In genomic region chr2:40210344-40210967, GRCh38 we compare ENCODE assay signal across 15 cellular contexts.
DNase-seq lines count a peak whose midpoint lies in the region; ATAC-seq and TF ChIP-seq lines count a peak whose summit lies in the region.
"Had no signal": no experiment of that assay in that cellular context is flagged by ENCODE, and none has a peak within 500 bp of the region (broad histone marks: within the 10 kb centered on the region; RNA-seq: fewer than 3 reads in every experiment).

No MANE protein-coding gene starts in this region.

- H2AFZ ChIP-seq in H9 (ENCODE audit: low read length): no peak overlapping the region

- H3K23me2 ChIP-seq in H9 (ENCODE audit: insufficient read length, low read depth, low read length, poor library complexity, severe bottlenecking): no peaks in the 10 kb centered on the region

- no peaks in the 10 kb centered on the region for H3K9me3 ChIP-seq in H9 (ENCODE audit: control insufficient read depth, low read depth, low read length)

- no peak for DNase-seq in activated CD4-positive, alpha-beta T cell treated with anti-CD3 and anti-CD28 coated beads, Interleukin-2, amount 10 ng/mL, durations not matched to agents 24 days and 14 days
- DNase-seq in activated CD4-positive, alpha-beta T cell treated with anti-CD3 and anti-CD28 coated beads for 48 hours: no peak
- DNase-seq in H9 (no peak), T1000 (lab: John Stamatoyannopoulos, UW) (no peak), T-helper 9 cell (no peak)
- DNase-seq in activated naive CD8-positive, alpha-beta T cell treated with anti-CD3 and anti-CD28 coated beads for 36 hours: no peak
- DNase-seq in stimulated activated naive CD8-positive, alpha-beta T cell treated with anti-CD3 and anti-CD28 coated beads, Interleukin-15, Interleukin-2, amounts not matched to agents 100 U/mL and 50 U/mL, for 24 hours: no peak
- DNase-seq: DMS53, KBM-7, NCI-H1048, NCI-H1694, NCI-H446 had no signal

- no peak overlapping the region for H3T11ph ChIP-seq in H9 (ENCODE audit: low read length)

- no peak overlapping the region for H3K4me2 ChIP-seq in H9 (ENCODE audit: insufficient read depth, insufficient read length, low read length)

- intact Hi-C loops in activated CD4-positive, alpha-beta T cell treated with anti-CD3 and anti-CD28 coated beads, Interleukin-2, amount 10 ng/mL, durations not matched to agents 24 days and 14 days (cut with micrococcal nuclease): loop anchor here (2.0 kb wide), 4 partner anchors 178 to 298 kb away; no protein-coding TSS in a partner anchor

- H3K27me3 Mint-ChIP-seq in activated CD4-positive, alpha-beta T cell treated with anti-CD3 and anti-CD28 coated beads, Interleukin-2, amount 10 ng/mL, durations not matched to agents 24 days and 14 days: no peaks in the 10 kb centered on the region
- H3K27me3 Mint-ChIP-seq in H9 (ENCODE audit: low read depth): no peaks in the 10 kb centered on the region
- no peaks in the 10 kb centered on the region for H3K27me3 Mint-ChIP-seq in activated naive CD8-positive, alpha-beta T cell treated with anti-CD3 and anti-CD28 coated beads for 36 hours

- H2BK15ac ChIP-seq in H9 (ENCODE audit: low read depth, low read length): no peak overlapping the region

- H3K4me1 Mint-ChIP-seq in activated CD4-positive, alpha-beta T cell treated with anti-CD3 and anti-CD28 coated beads, Interleukin-2, amount 10 ng/mL, durations not matched to agents 24 days and 14 days: peaks cover 20% of the 10 kb centered on the region
- H3K4me1 Mint-ChIP-seq in H9: peaks cover 32 to 36% of the 10 kb centered on the region in 2 experiments
- peaks cover 18% of the 10 kb centered on the region for H3K4me1 Mint-ChIP-seq in activated naive CD8-positive, alpha-beta T cell treated with anti-CD3 and anti-CD28 coated beads for 36 hours

- H4K5ac ChIP-seq in H9 (ENCODE audit: insufficient read length, low read depth, low read length): no peak overlapping the region

- no peak overlapping the region for H2BK5ac ChIP-seq in H9 (ENCODE audit: insufficient read length, low read length)

- H3K9me3 Mint-ChIP-seq in activated CD4-positive, alpha-beta T cell treated with anti-CD3 and anti-CD28 coated beads, Interleukin-2, amount 10 ng/mL, durations not matched to agents 24 days and 14 days: peaks cover 16% of the 10 kb centered on the region
- H3K9me3 Mint-ChIP-seq in H9: peaks cover 0 to 1% of the 10 kb centered on the region in 2 experiments; a peak in 1 of 5 replicates
- no peaks in the 10 kb centered on the region for H3K9me3 Mint-ChIP-seq in activated naive CD8-positive, alpha-beta T cell treated with anti-CD3 and anti-CD28 coated beads for 36 hours

- ATAC-seq in stimulated activated naive CD8-positive, alpha-beta T cell treated with anti-CD3 and anti-CD28 coated beads, Interleukin-15, Interleukin-2, amounts not matched to agents 100 U/mL and 50 U/mL, for 24 hours: peak; percentile 45
- no peak for ATAC-seq in GM21367 (IDR thresholded peaks at IDR 0.05; ENCODE audit: unreplicated experiment)
- ATAC-seq: HCT116 had no signal

- no peak overlapping the region for H2BK120ac ChIP-seq in H9 (ENCODE audit: low read depth, low read length, poor library complexity, severe bottlenecking)

- H4K8ac ChIP-seq in H9 (replicated peaks; ENCODE audit: insufficient read length, low read depth, low read length): no peak overlapping the region

- TF ChIP-seq CTCF in H9 (conservative IDR thresholded peaks at IDR 0.05): no peak

- H3K79me1 ChIP-seq in H9 (ENCODE audit: insufficient read depth, low read depth, low read length, poor library complexity, severe bottlenecking): no peaks in the 10 kb centered on the region

- H3K27ac Mint-ChIP-seq in activated CD4-positive, alpha-beta T cell treated with anti-CD3 and anti-CD28 coated beads, Interleukin-2, amount 10 ng/mL, durations not matched to agents 24 days and 14 days: peak overlapping the region; percentile 48
- H3K27ac Mint-ChIP-seq in H9: peak overlapping the region; percentile 24 to 89 (median 43); a peak in 5 of 7 replicates
- peak overlapping the region; percentile 32 for H3K27ac Mint-ChIP-seq in activated naive CD8-positive, alpha-beta T cell treated with anti-CD3 and anti-CD28 coated beads for 36 hours

- H3K14ac ChIP-seq in H9 (ENCODE audit: insufficient read depth, low read length): no peak overlapping the region

- no peaks in the 10 kb centered on the region for H3K27me3 ChIP-seq in H9 (ENCODE audit: insufficient read depth, low read length)

- no peak overlapping the region for H3K4me3 Mint-ChIP-seq in activated CD4-positive, alpha-beta T cell treated with anti-CD3 and anti-CD28 coated beads, Interleukin-2, amount 10 ng/mL, durations not matched to agents 24 days and 14 days
- no peak overlapping the region for H3K4me3 Mint-ChIP-seq in H9
- no peak overlapping the region for H3K4me3 Mint-ChIP-seq in activated naive CD8-positive, alpha-beta T cell treated with anti-CD3 and anti-CD28 coated beads for 36 hours

- WGBS in H9 (ENCODE audit: extremely low coverage, insufficient read length, low lambda C conversion rate): no CpG with 5 or more reads among the region's 1 CpG

- no peak overlapping the region for H2BK20ac ChIP-seq in H9 (ENCODE audit: low read depth, low read length, poor library complexity, severe bottlenecking)

- H3K27ac ChIP-seq in H9 (ENCODE audit: insufficient read length, low read depth, low read length): no peak overlapping the region
- H3K27ac ChIP-seq: C4-2B had no signal

- H3K4ac ChIP-seq in H9 (ENCODE audit: low read depth, low read length): no peak overlapping the region

- no peaks in the 10 kb centered on the region for H3K79me2 ChIP-seq in H9 (ENCODE audit: insufficient read depth, low read length)

- no peak overlapping the region for H2AK5ac ChIP-seq in H9 (ENCODE audit: insufficient read length, low read length)

- no peak overlapping the region for H4K91ac ChIP-seq in H9 (ENCODE audit: insufficient read length, low read depth, low read length)

- H3K18ac ChIP-seq in H9 (ENCODE audit: insufficient read length, low read depth, low read length): no peak overlapping the region

- H3K9ac ChIP-seq in H9 (ENCODE audit: extremely low read depth, insufficient read length, low read length): no peak overlapping the region

- no peak overlapping the region for H3K23ac ChIP-seq in H9 (ENCODE audit: insufficient read length, low read depth, low read length)

- H4K20me1 ChIP-seq in H9 (ENCODE audit: control insufficient read depth, insufficient read depth, insufficient read length): no peaks in the 10 kb centered on the region

- no peak overlapping the region for H2BK12ac ChIP-seq in H9 (ENCODE audit: insufficient read length, low read depth, low read length)

- no peak overlapping the region for H3K56ac ChIP-seq in H9 (ENCODE audit: insufficient read length, low read depth, low read length)

- H3K36me3 Mint-ChIP-seq in activated CD4-positive, alpha-beta T cell treated with anti-CD3 and anti-CD28 coated beads, Interleukin-2, amount 10 ng/mL, durations not matched to agents 24 days and 14 days (ENCODE audit: low read depth): peaks cover 7% of the 10 kb centered on the region
- H3K36me3 Mint-ChIP-seq in H9 (ENCODE audit: insufficient read depth in 1 of 3, low read depth in 3 of 3): peaks cover under 1 to 4% (median under 1%) of the 10 kb centered on the region in 3 experiments; a peak in 5 of 7 replicates
- H3K36me3 Mint-ChIP-seq in activated naive CD8-positive, alpha-beta T cell treated with anti-CD3 and anti-CD28 coated beads for 36 hours: no peaks in the 10 kb centered on the region

- H3K4me1 ChIP-seq in H9 (ENCODE audit: insufficient read depth, low read length): peaks cover 10% of the 10 kb centered on the region; the same call in 1 of the 2 replicates
